ENCODE assay signal across 9 cellular contexts in genomic region chr20:48393721-48394120, GRCh38.
"Had no signal": no experiment of that assay in that cellular context is flagged by ENCODE, and none has a peak within 500 bp of the region (broad histone marks: within the 10 kb centered on the region; RNA-seq: fewer than 3 reads in every experiment).

No MANE protein-coding gene starts in this region.

- H3K4me3 ChIP-seq: GM23248, HAP-1, K562 had no signal

- H3K4me1 ChIP-seq: HAP-1 had no signal

- H3K4me3 Mint-ChIP-seq: HFFc6 had no signal

- H3K36me3 ChIP-seq: HAP-1 had no signal

- ATAC-seq: HCT116, K562 had no signal

- H3K9ac ChIP-seq: GM23248 had no signal

- FAIRE-seq: K562 had no signal

- H3K27ac Mint-ChIP-seq: HFFc6 had no signal

- H3K27ac ChIP-seq: GM23248, HL-60 had no signal

- DNase-seq: GM23248, GOT3, H7, HFFc6, IMR-90 had no signal
